8 cellular contexts compared by ENCODE assay signal in the genomic region with DNA sequence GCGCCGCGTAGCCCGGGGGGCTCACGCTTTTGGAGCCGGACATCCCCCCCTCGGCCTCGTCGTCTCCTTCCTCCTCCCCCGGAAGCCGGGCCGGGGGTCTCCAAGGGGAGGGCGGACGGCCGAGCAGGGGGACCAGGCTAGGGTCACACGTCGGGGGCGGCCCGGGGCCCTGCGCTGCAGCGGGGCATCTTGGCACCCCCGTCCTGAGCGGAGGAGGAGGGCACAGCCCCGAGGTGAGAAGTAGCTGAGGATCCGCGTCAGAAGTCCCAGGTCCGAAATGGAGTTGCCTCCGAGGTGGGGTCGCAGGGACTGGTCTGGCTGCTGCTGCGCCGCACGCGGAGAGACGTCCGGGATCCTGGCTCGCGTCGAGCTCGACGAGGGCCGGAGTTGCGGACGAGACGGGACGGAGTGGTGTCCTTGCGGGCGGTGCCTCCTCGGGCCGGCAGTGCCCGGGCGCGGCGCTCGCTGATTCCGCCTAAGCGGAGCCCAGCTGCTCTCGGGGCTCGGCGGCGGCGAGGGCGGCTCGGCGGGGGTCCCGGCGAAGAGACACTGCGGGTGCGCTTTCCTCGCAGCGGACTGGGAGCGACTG. TPM values are rescaled to one million over a fixed set of nuclear protein-coding genes. Genes with fewer than 3 reads are reported as not detected.
DNase-seq lines count a peak whose midpoint lies in the region; ATAC-seq and TF ChIP-seq lines count a peak whose summit lies in the region.

Gene ADCY5 (minus strand): TSS at position 588 of the 589 bp plus-strand sequence. CDS start 545 bp downstream, at position 43.

- no peak within 1 kb of the TSS for H3K4ac ChIP-seq in mesenchymal stem cell (ENCODE audit: low read depth in 1 of 2, low read length in 2 of 2)

- H2BK12ac ChIP-seq in mesenchymal stem cell (ENCODE audit: low read length in 2 of 2): no peak within 1 kb of the TSS

- DNase-seq in MG63: peak; percentile 31
- peak; percentile 23 for DNase-seq in dermis blood vessel endothelial cell
- peak; percentile 5 for DNase-seq in mesenchymal stem cell
- peak in 1 of 2 donors; percentile 74 for DNase-seq in tibial artery
- DNase-seq in RWPE1 (ENCODE audit: low spot score): no peak
- no peak for DNase-seq in A172 (ENCODE audit: low spot score)

- H4K91ac ChIP-seq in mesenchymal stem cell (ENCODE audit: low read length): no peak within 1 kb of the TSS

- peaks cover 53 to 73% (median 62%) of the 10 kb centered on the region in 11 experiments for H3K27me3 ChIP-seq in BLaER1 treated with 17β-estradiol and CSF1 and Interleukin-3, amounts not matched to agents 10 nM and 100 nM
- peaks cover 64% of the 10 kb centered on the region for H3K27me3 ChIP-seq in MG63
- H3K27me3 ChIP-seq in mesenchymal stem cell (ENCODE audit: control insufficient read depth in 1 of 2, insufficient read depth in 1 of 2, low read length in 2 of 2): peaks cover 68 to 78% of the 10 kb centered on the region in 2 experiments
- no peaks in the 10 kb centered on the region for H3K27me3 ChIP-seq in tibial artery

- H3K4me3 ChIP-seq in BLaER1 treated with 17β-estradiol and CSF1 and Interleukin-3, amounts not matched to agents 10 nM and 100 nM: peak within 1 kb of the TSS; percentile 58 to 73 (median 68)
- H3K4me3 ChIP-seq in MG63: peak within 1 kb of the TSS; percentile 42
- peak within 1 kb of the TSS; percentile 57 to 64 for H3K4me3 ChIP-seq in mesenchymal stem cell (ENCODE audit: insufficient read depth in 1 of 2, low read depth in 1 of 2, low read length in 2 of 2)
- H3K4me3 ChIP-seq in tibial artery: peak within 1 kb of the TSS; percentile 78

- H3K4me1 ChIP-seq in BLaER1 treated with 17β-estradiol and CSF1 and Interleukin-3, amounts not matched to agents 10 nM and 100 nM: peaks cover 0 to 18% (median 6%) of the 10 kb centered on the region in 10 experiments; a peak in 10 of 20 replicates
- H3K4me1 ChIP-seq in mesenchymal stem cell (ENCODE audit: control insufficient read depth, insufficient read depth, low read depth, low read length): peaks cover 20% of the 10 kb centered on the region
- H3K4me1 ChIP-seq in tibial artery: peaks cover 0 to 35% (median 11%) of the 10 kb centered on the region in 4 donors

- no peak within 1 kb of the TSS for H3K18ac ChIP-seq in mesenchymal stem cell (ENCODE audit: low read depth in 1 of 2, low read length in 2 of 2)

- no peak for ATAC-seq in GM21390 (IDR thresholded peaks at IDR 0.05; ENCODE audit: unreplicated experiment)

- H2BK15ac ChIP-seq in mesenchymal stem cell (ENCODE audit: low read depth, poor library complexity, severe bottlenecking): no peak within 1 kb of the TSS

- POLR2A ChIA-PET in RWPE1 (lab: Yijun Ruan, JAX; ENCODE audit: low non-redundant PET): no interaction called here

- intact Hi-C loops in tibial artery (cut with DNase I; ENCODE audit: low total_unique reads): no loop called here

- H4K8ac ChIP-seq in mesenchymal stem cell (ENCODE audit: low read length): peak within 1 kb of the TSS; percentile 4

- H2AFZ ChIP-seq in mesenchymal stem cell (ENCODE audit: low read depth, low read length): peak within 1 kb of the TSS; percentile 31

- H3K4me2 ChIP-seq in BLaER1 treated with 17β-estradiol and CSF1 and Interleukin-3, amounts not matched to agents 10 nM and 100 nM: peak within 1 kb of the TSS; percentile 95 to 100 (median 99)
- H3K4me2 ChIP-seq in mesenchymal stem cell (ENCODE audit: low read length, poor library complexity, severe bottlenecking): peak within 1 kb of the TSS; percentile 90

- H3K9me3 ChIP-seq in BLaER1 treated with 17β-estradiol and CSF1 and Interleukin-3, amounts not matched to agents 10 nM and 100 nM (replicated peaks in 1 of 11): peaks cover 0 to 15% (median 5%) of the 10 kb centered on the region in 11 experiments; a peak in 8 of 22 replicates
- H3K9me3 ChIP-seq in MG63: no peaks in the 10 kb centered on the region
- no peaks in the 10 kb centered on the region for H3K9me3 ChIP-seq in mesenchymal stem cell (ENCODE audit: control insufficient read depth, low read length)
- no peaks in the 10 kb centered on the region for H3K9me3 ChIP-seq in tibial artery

- peaks cover 0 to 12% (median 0%) of the 10 kb centered on the region in 11 experiments; a peak in 4 of 22 replicates for H4K20me1 ChIP-seq in BLaER1 treated with 17β-estradiol and CSF1 and Interleukin-3, amounts not matched to agents 10 nM and 100 nM

- H3K23ac ChIP-seq in mesenchymal stem cell (ENCODE audit: low read length in 2 of 2): peak within 1 kb of the TSS in 1 of 2 experiments; percentile 70

- CTCF ChIA-PET in RWPE1 (lab: Yijun Ruan, JAX): interaction anchor here (0.5 to 0.7 kb wide), 2 partner anchors 51 to 127 kb away, joined by 3 read pairs; no protein-coding TSS in a partner anchor

- H3K27ac ChIP-seq in BLaER1 treated with 17β-estradiol and CSF1 and Interleukin-3, amounts not matched to agents 10 nM and 100 nM: no peak within 1 kb of the TSS
- no peak within 1 kb of the TSS for H3K27ac ChIP-seq in mesenchymal stem cell (ENCODE audit: low read length, poor library complexity, severe bottlenecking)
- H3K27ac ChIP-seq in tibial artery: peak within 1 kb of the TSS; percentile 90 to 96
- H3K27ac ChIP-seq in RWPE1: no peak within 1 kb of the TSS

- no peaks in the 10 kb centered on the region for H3K79me1 ChIP-seq in mesenchymal stem cell (replicated peaks; ENCODE audit: low read length, poor library complexity, severe bottlenecking)

- no peaks in the 10 kb centered on the region for H3K36me3 ChIP-seq in BLaER1 treated with 17β-estradiol and CSF1 and Interleukin-3, amounts not matched to agents 10 nM and 100 nM
- H3K36me3 ChIP-seq in MG63 (no peaks in the 10 kb centered on the region), mesenchymal stem cell (ENCODE audit: control insufficient read depth in 1 of 2, insufficient read depth in 2 of 2, low read depth in 1 of 2, low read length in 2 of 2) (no peaks in the 10 kb centered on the region), tibial artery (no peaks in the 10 kb centered on the region)

- H2BK5ac ChIP-seq in mesenchymal stem cell (ENCODE audit: low read depth, low read length, poor library complexity, severe bottlenecking): no peak within 1 kb of the TSS

- TF ChIP-seq CTCF in tibial artery (IDR thresholded peaks at IDR 0.05) (no peak), RWPE1 (conservative IDR thresholded peaks at IDR 0.05; ENCODE audit: low read depth) (no peak)

- H2BK120ac ChIP-seq in mesenchymal stem cell (ENCODE audit: low read depth, low read length): no peak within 1 kb of the TSS

- H2AK5ac ChIP-seq in mesenchymal stem cell (ENCODE audit: low read length, severe bottlenecking): no peak within 1 kb of the TSS

- WGBS in mesenchymal stem cell: 5% methylated on average over 51 of the region's 71 CpGs

- no peak within 1 kb of the TSS for H3K14ac ChIP-seq in mesenchymal stem cell (ENCODE audit: low read length in 2 of 2)

- H3K9ac ChIP-seq in BLaER1 treated with 17β-estradiol and CSF1 and Interleukin-3, amounts not matched to agents 10 nM and 100 nM: peak within 1 kb of the TSS; percentile 40 to 76 (median 66); a peak in 21 of 22 replicates
- H3K9ac ChIP-seq in mesenchymal stem cell (ENCODE audit: low read length): no peak within 1 kb of the TSS

RNA-seq across cellular contexts. Expression of gene ADCY5, which starts in this region (rescaled TPM):
- not detected in 2 replicates for total RNA-seq in MG63 (2014; rRNA removed; shearing (Covaris generic); ENCODE audit: low replicate concordance)
- 0.17 and 1.3 TPM in 2 replicates for total RNA-seq in dermis blood vessel endothelial cell
- 0.15 TPM for polyA plus RNA-seq in mesenchymal stem cell (2013, experiment 1 of 2)
- polyA plus RNA-seq in mesenchymal stem cell (2013, experiment 2 of 2): 0.04 TPM
- total RNA-seq in A172 (2014; rRNA removed; shearing (Covaris generic)): 0.84 and 0.90 TPM in 2 replicates

Comparison
In these comparisons a context has a peak if more than half of its experiments do, and no peak if none do; other contexts are left out.
1. Peak in DNase-seq and H3K4me3 ChIP-seq in MG63; RNA of the gene not detected or under 1 TPM.
2. H3K27ac ChIP-seq: peak in tibial artery (2 of 2); none in BLaER1 treated with 17β-estradiol and CSF1 and Interleukin-3, amounts not matched to agents 10 nM and 100 nM (0 of 11), mesenchymal stem cell (single experiment) and RWPE1 (single experiment).
3. DNase-seq: peak in dermis blood vessel endothelial cell (single experiment) and mesenchymal stem cell (single experiment); none in RWPE1 (single experiment) and A172 (single experiment).
4. Peak in every context shown above with its lines, with median percentiles within 50 percentile points of each other: H3K4me3 ChIP-seq.